Comparison of ENCODE assay signal across 8 cellular contexts in genomic region chr4:2763511-2763967, GRCh38. TPM values are rescaled to one million over a fixed set of nuclear protein-coding genes. Genes with fewer than 3 reads are reported as not detected.
DNase-seq lines count a peak whose midpoint lies in the region; ATAC-seq and TF ChIP-seq lines count a peak whose summit lies in the region.

No MANE protein-coding gene starts in this region.

- H3K27ac ChIP-seq in CD8-positive, alpha-beta memory T cell (ENCODE audit: low read depth, low read length) = no peak overlapping the region
- peak overlapping the region; percentile 47 for H3K27ac ChIP-seq in RWPE1
- no peak overlapping the region for H3K27ac ChIP-seq in foreskin keratinocyte

- CTCF ChIA-PET in CD8-positive, alpha-beta memory T cell (lab: Charles Lee) = interaction anchor here (0.6 to 4.3 kb wide), 39 partner anchors 8 to 274 kb away, joined by 3 to 30 read pairs (median 5); partner anchors contain the start of genes GRK4, NOP14 and TNIP2
- CTCF ChIA-PET in RWPE1 (lab: Yijun Ruan, JAX) = interaction anchor here (0.6 kb wide), 2 partner anchors 31 to 286 kb away, joined by 3 to 4 read pairs; no protein-coding TSS in a partner anchor

- H3K4me1 Mint-ChIP-seq in CD8-positive, alpha-beta memory T cell = peaks cover 6 to 12% (median 9%) of the 10 kb centered on the region in 3 donors

- H3K36me3 ChIP-seq in CD8-positive, alpha-beta memory T cell (ENCODE audit: insufficient read depth, low read length) = no peaks in the 10 kb centered on the region

- no peaks in the 10 kb centered on the region for H3K9me3 ChIP-seq in CD8-positive, alpha-beta memory T cell (ENCODE audit: low read length)

- H3K27ac Mint-ChIP-seq in CD8-positive, alpha-beta memory T cell = peak overlapping the region in 1 of 8 donors; percentile 36

- no peak for DNase-seq in CD8-positive, alpha-beta memory T cell
- DNase-seq in RWPE1 (ENCODE audit: low spot score) (no peak), foreskin keratinocyte (no peak), retinal pigment epithelial cell (ENCODE audit: low read depth) (no peak), HuH-7.5 (ENCODE audit: low spot score) (no peak), OCI-M1 (lab: John Stamatoyannopoulos, UW) (no peak)

- H3K4me1 ChIP-seq in CD8-positive, alpha-beta memory T cell (ENCODE audit: insufficient read depth, low read length) = no peaks in the 10 kb centered on the region
- no peaks in the 10 kb centered on the region for H3K4me1 ChIP-seq in foreskin keratinocyte

- no peak overlapping the region for H3K4me3 ChIP-seq in CD8-positive, alpha-beta memory T cell (ENCODE audit: low read length)
- peak overlapping the region; percentile 36 for H3K4me3 ChIP-seq in retinal pigment epithelial cell (ENCODE audit: low read length)

- H3K9me3 Mint-ChIP-seq in CD8-positive, alpha-beta memory T cell = no peaks in the 10 kb centered on the region

- no peak for TF ChIP-seq CTCF in RWPE1 (conservative IDR thresholded peaks at IDR 0.05; ENCODE audit: low read depth)
- no peak for TF ChIP-seq CTCF in foreskin keratinocyte (conservative IDR thresholded peaks at IDR 0.05)
- TF ChIP-seq CTCF in retinal pigment epithelial cell (conservative IDR thresholded peaks at IDR 0.05; ENCODE audit: low read depth, low read length) = no peak

- H3K36me3 Mint-ChIP-seq in CD8-positive, alpha-beta memory T cell = no peaks in the 10 kb centered on the region

- peaks cover 0 to 2% of the 10 kb centered on the region in 2 donors for H3K27me3 Mint-ChIP-seq in CD8-positive, alpha-beta memory T cell

- POLR2A ChIA-PET in CD8-positive, alpha-beta memory T cell (lab: Charles Lee) = interaction anchor here (1.0 to 1.4 kb wide), 4 partner anchors 8 to 172 kb away, joined by 3 to 5 read pairs (median 3); partner anchors contain the start of gene TNIP2
- POLR2A ChIA-PET in RWPE1 (lab: Yijun Ruan, JAX; ENCODE audit: low non-redundant PET) = no interaction called here

- peak; percentile 4 for ATAC-seq in foreskin keratinocyte
- ATAC-seq in GM21526 (IDR thresholded peaks at IDR 0.05; ENCODE audit: low FRiP score, unreplicated experiment) = no peak
- ATAC-seq in HG02588 (IDR thresholded peaks at IDR 0.05; ENCODE audit: unreplicated experiment) = no peak

- no peaks in the 10 kb centered on the region for H3K27me3 ChIP-seq in CD8-positive, alpha-beta memory T cell (ENCODE audit: insufficient read depth, low read length, poor library complexity, severe bottlenecking)
- H3K27me3 ChIP-seq in foreskin keratinocyte = no peaks in the 10 kb centered on the region

- peak overlapping the region in 5 of 7 donors; percentile 13 to 81 (median 59) for H3K4me3 Mint-ChIP-seq in CD8-positive, alpha-beta memory T cell

RNA-seq across cellular contexts. Expression of gene TNIP2, which starts 7.4 kb away (rescaled TPM):
- 10 to 100 TPM; 87.7 to 92.3 TPM for total RNA-seq in CD8-positive, alpha-beta memory T cell
- polyA plus RNA-seq in CD8-positive, alpha-beta memory T cell = 57.4 TPM
- total RNA-seq in foreskin keratinocyte = 35.5 and 35.6 TPM in 2 replicates
- polyA plus RNA-seq in foreskin keratinocyte = 36.6 and 41.3 TPM in 2 replicates

RNA-seq across cellular contexts. Expression of gene SH3BP2, which starts 29.3 kb away (rescaled TPM):
- total RNA-seq in CD8-positive, alpha-beta memory T cell = 10 to 100 TPM; 68.8 to 75.4 TPM
- polyA plus RNA-seq in CD8-positive, alpha-beta memory T cell = 35.7 TPM
- 12.5 and 15.7 TPM in 2 replicates for total RNA-seq in foreskin keratinocyte
- polyA plus RNA-seq in foreskin keratinocyte = 8.3 and 10.8 TPM in 2 replicates
